13 cellular contexts compared by ENCODE assay signal in genomic region chr19:38843175-38843758, GRCh38. TPM values are rescaled to one million over a fixed set of nuclear protein-coding genes. Genes with fewer than 3 reads are reported as not detected.
A peak's percentile ranks its signal among the peaks of the same experiment; 100 is the strongest.
DNase-seq lines count a peak whose midpoint lies in the region; ATAC-seq and TF ChIP-seq lines count a peak whose summit lies in the region.
"Had no signal": no experiment of that assay in that cellular context is flagged by ENCODE, and none has a peak within 500 bp of the region (broad histone marks: within the 10 kb centered on the region; RNA-seq: fewer than 3 reads in every experiment).

No MANE protein-coding gene starts in this region.

- ATAC-seq in CD4-positive, CD25-positive, alpha-beta regulatory T cell (ENCODE audit: low read depth in 2 of 2) = no peak
- ATAC-seq: gastroesophageal sphincter, right cardiac atrium had no signal

- H3K36me3 Mint-ChIP-seq in CD4-positive, CD25-positive, alpha-beta regulatory T cell = peaks cover 73% of the 10 kb centered on the region
- peaks cover 26% of the 10 kb centered on the region for H3K36me3 Mint-ChIP-seq in activated naive CD8-positive, alpha-beta T cell
- H3K36me3 Mint-ChIP-seq in nephron progenitor cell (ENCODE audit: low read depth) = peaks cover 89% of the 10 kb centered on the region

- H3K9me3 ChIP-seq in CD4-positive, CD25-positive, alpha-beta regulatory T cell (ENCODE audit: control insufficient read depth in 2 of 2, low read length in 2 of 2) = no peaks in the 10 kb centered on the region
- H3K9me3 ChIP-seq: gastroesophageal sphincter, suprapubic skin had no signal

- peak; percentile 17 for TF ChIP-seq POLR2A in GM18951 (IDR thresholded peaks at IDR 0.05; ENCODE audit: extremely low read depth, insufficient read depth, insufficient read length)

- no peak for DNase-seq in CD4-positive, CD25-positive, alpha-beta regulatory T cell
- DNase-seq in nephron progenitor cell = no peak
- DNase-seq in epidermal melanocyte (ENCODE audit: insufficient read length, low spot score) = no peak
- no peak for DNase-seq in T-helper 9 cell
- no peak for DNase-seq in GM13976 (ENCODE audit: low spot score)
- DNase-seq in activated CD4-positive, alpha-beta T cell treated with anti-CD3 and anti-CD28 coated beads, Interleukin-2, amount 50 U/mL, for 4 hours = no peak
- DNase-seq: NCI-H1694 treated with DMSO at 0.1 percent for 48 hours, NCI-H524 treated with DMSO at 0.1 percent for 48 hours had no signal

- peaks cover 11% of the 10 kb centered on the region for H3K27me3 Mint-ChIP-seq in CD4-positive, CD25-positive, alpha-beta regulatory T cell
- H3K27me3 Mint-ChIP-seq in activated naive CD8-positive, alpha-beta T cell = no peaks in the 10 kb centered on the region
- peaks cover 7% of the 10 kb centered on the region for H3K27me3 Mint-ChIP-seq in nephron progenitor cell (ENCODE audit: low read depth, poor library complexity)

- H3K27ac Mint-ChIP-seq in CD4-positive, CD25-positive, alpha-beta regulatory T cell = peak overlapping the region; percentile 51 to 97 (median 91)
- H3K27ac Mint-ChIP-seq in activated naive CD8-positive, alpha-beta T cell = peak overlapping the region; percentile 98
- peak overlapping the region; percentile 91 for H3K27ac Mint-ChIP-seq in nephron progenitor cell

- H3K27ac ChIP-seq in CD4-positive, CD25-positive, alpha-beta regulatory T cell (ENCODE audit: insufficient read depth, low read length, poor library complexity, severe bottlenecking) = peak overlapping the region; percentile 77
- H3K27ac ChIP-seq: suprapubic skin had no signal

- no peaks in the 10 kb centered on the region for H3K27me3 ChIP-seq in CD4-positive, CD25-positive, alpha-beta regulatory T cell (ENCODE audit: control insufficient read depth, insufficient read depth, low read length)
- H3K27me3 ChIP-seq: gastroesophageal sphincter, suprapubic skin had no signal

- no peak for TF ChIP-seq CTCF in nephron progenitor cell (IDR thresholded peaks at IDR 0.05)
- TF ChIP-seq CTCF in GM13976 (IDR thresholded peaks at IDR 0.05; ENCODE audit: borderline replicate concordance, control extremely low read depth, extremely low read depth, insufficient read depth, missing control alignments) = no peak

- peak overlapping the region in 3 of 4 donors; percentile 84 to 92 (median 87) for H3K4me3 Mint-ChIP-seq in CD4-positive, CD25-positive, alpha-beta regulatory T cell
- H3K4me3 Mint-ChIP-seq in activated naive CD8-positive, alpha-beta T cell = peak overlapping the region; percentile 87
- no peak overlapping the region for H3K4me3 Mint-ChIP-seq in nephron progenitor cell

- peaks cover 0 to 4% (median 0%) of the 10 kb centered on the region in 7 donors for H3K9me3 Mint-ChIP-seq in CD4-positive, CD25-positive, alpha-beta regulatory T cell
- H3K9me3 Mint-ChIP-seq in activated naive CD8-positive, alpha-beta T cell (ENCODE audit: low read depth) = no peaks in the 10 kb centered on the region
- no peaks in the 10 kb centered on the region for H3K9me3 Mint-ChIP-seq in nephron progenitor cell

- H3K4me3 ChIP-seq in CD4-positive, CD25-positive, alpha-beta regulatory T cell (ENCODE audit: low read depth, low read length) = no peak overlapping the region
- H3K4me3 ChIP-seq: gastroesophageal sphincter, suprapubic skin had no signal

- H3K36me3 ChIP-seq in CD4-positive, CD25-positive, alpha-beta regulatory T cell (ENCODE audit: control insufficient read depth, insufficient read depth, low read length) = peaks cover 92% of the 10 kb centered on the region

- H3K4me1 Mint-ChIP-seq in CD4-positive, CD25-positive, alpha-beta regulatory T cell = peaks cover 16 to 85% (median 56%) of the 10 kb centered on the region in 4 donors
- peaks cover 89% of the 10 kb centered on the region for H3K4me1 Mint-ChIP-seq in activated naive CD8-positive, alpha-beta T cell (ENCODE audit: low read depth)
- H3K4me1 Mint-ChIP-seq in nephron progenitor cell = peaks cover 46% of the 10 kb centered on the region

- H3K4me1 ChIP-seq in CD4-positive, CD25-positive, alpha-beta regulatory T cell (ENCODE audit: control insufficient read depth, insufficient read depth, low read length, poor library complexity, severe bottlenecking) = peaks cover 82% of the 10 kb centered on the region

- in situ Hi-C loops in GM18951 (cut with MboI; ENCODE audit: low sequenced_read_pairs, unreplicated experiment) (no loop called here), GM13976 (cut with MboI; ENCODE audit: low sequenced_read_pairs, unreplicated experiment) (no loop called here)

RNA-seq across cellular contexts. Expression of gene HNRNPL, which starts 6.5 kb away (rescaled TPM):
- total RNA-seq in CD4-positive, CD25-positive, alpha-beta regulatory T cell = 503 TPM
- 10 to 100 TPM; 66.3 to 93.6 (median 85.5) TPM for polyA plus RNA-seq in CD4-positive, CD25-positive, alpha-beta regulatory T cell

RNA-seq across cellular contexts. Expression of gene ECH1, which starts 11.7 kb away (rescaled TPM):
- total RNA-seq in CD4-positive, CD25-positive, alpha-beta regulatory T cell = 95.2 TPM
- polyA plus RNA-seq in CD4-positive, CD25-positive, alpha-beta regulatory T cell = 100 to 1,000 TPM; 248 to 308 (median 277) TPM

RNA-seq across cellular contexts. Expression of gene LGALS4, which starts 30.5 kb away (rescaled TPM):
- 2.1 TPM for total RNA-seq in CD4-positive, CD25-positive, alpha-beta regulatory T cell
- polyA plus RNA-seq in CD4-positive, CD25-positive, alpha-beta regulatory T cell = under 1 TPM in 1 of 4 donors, not detected in 3; 0.10 TPM

RNA-seq across cellular contexts. Expression of gene RINL, which starts 34.8 kb away (rescaled TPM):
- total RNA-seq in CD4-positive, CD25-positive, alpha-beta regulatory T cell = 48.9 TPM
- 10 to 100 TPM; 30.1 to 39.7 (median 36.5) TPM for polyA plus RNA-seq in CD4-positive, CD25-positive, alpha-beta regulatory T cell

RNA-seq across cellular contexts. Expression of gene LGALS7B, which starts 54.3 kb away (rescaled TPM):
- total RNA-seq in CD4-positive, CD25-positive, alpha-beta regulatory T cell = not detected
- polyA plus RNA-seq in CD4-positive, CD25-positive, alpha-beta regulatory T cell = not detected
- total RNA-seq: right cardiac atrium had no signal
